In the genomic region with DNA sequence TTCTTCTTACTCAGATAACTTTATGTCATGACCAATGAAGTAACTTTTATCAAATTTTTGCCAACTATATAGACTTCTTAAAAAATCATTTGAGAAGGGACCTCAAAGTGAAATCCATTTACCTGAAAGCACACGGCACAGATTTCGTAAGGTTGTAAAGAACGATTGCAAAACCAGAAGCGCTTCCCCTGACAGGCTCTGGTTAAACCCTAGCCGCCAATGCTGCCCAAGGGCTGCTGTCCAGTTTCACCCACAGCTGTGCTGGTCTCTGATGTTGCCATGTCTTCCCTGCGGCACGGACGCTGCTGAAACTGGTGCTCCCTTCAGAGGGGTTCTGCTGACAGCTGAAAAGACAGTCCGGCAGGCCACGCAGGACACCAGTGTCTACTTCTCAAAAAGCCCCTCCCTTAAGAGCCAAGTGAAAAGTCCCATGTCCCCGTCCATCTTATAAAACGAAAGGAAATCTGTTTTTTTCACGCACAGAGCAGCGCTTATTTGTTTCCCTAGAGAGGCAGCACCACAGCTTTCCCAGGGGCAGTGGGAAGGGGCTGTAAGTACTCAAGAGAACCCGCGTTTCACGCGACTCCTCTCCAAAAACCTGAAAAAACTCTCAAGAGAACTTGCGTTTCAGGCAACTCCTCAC, we compare ENCODE assay signal across 9 cellular contexts. TPM values are rescaled to one million over a fixed set of nuclear protein-coding genes. Genes with fewer than 3 reads are reported as not detected.
A peak's percentile ranks its signal among the peaks of the same experiment; 100 is the strongest.
DNase-seq lines count a peak whose midpoint lies in the region; ATAC-seq and TF ChIP-seq lines count a peak whose summit lies in the region.
"Had no signal": no experiment of that assay in that cellular context is flagged by ENCODE, and none has a peak within 500 bp of the region (broad histone marks: within the 10 kb centered on the region; RNA-seq: fewer than 3 reads in every experiment).

No MANE protein-coding gene starts in this region.

- no peaks in the 10 kb centered on the region for H3K36me3 ChIP-seq in adipocyte (ENCODE audit: control insufficient read depth, insufficient read depth, low read length, severe bottlenecking)
- H3K36me3 ChIP-seq in ovary = no peaks in the 10 kb centered on the region

- TF ChIP-seq EP300 in ovary (IDR thresholded peaks at IDR 0.05) = no peak

- no peaks in the 10 kb centered on the region for H3K27me3 ChIP-seq in adipocyte (replicated peaks; ENCODE audit: control insufficient read depth, insufficient read depth, low read length)
- H3K27me3 ChIP-seq in ovary = no peaks in the 10 kb centered on the region

- H3K4me1 ChIP-seq in adipocyte (ENCODE audit: control insufficient read depth, insufficient read depth, low read length) = peaks cover 78% of the 10 kb centered on the region
- peaks cover 42% of the 10 kb centered on the region for H3K4me1 ChIP-seq in ovary (ENCODE audit: insufficient read depth)

- H3K27ac ChIP-seq in ovary = peak overlapping the region; percentile 23 to 82

- intact Hi-C loops in CD14-positive monocyte (cut with micrococcal nuclease) (no loop called here), Right ventricle myocardium superior (cut with DNase I) (no loop called here), ovary (cut with DNase I) (loop anchor here in 2 of 4 donors (5.0 to 10.0 kb wide), 2 partner anchors 47 to 49 kb away; no protein-coding TSS in a partner anchor)

- no peak for TF ChIP-seq POLR2A in ovary (IDR thresholded peaks at IDR 0.05)

- DNase-seq in CD14-positive monocyte (ENCODE audit: low spot score) (no peak), adipocyte (ENCODE audit: low read depth) (peak; percentile 22), Right ventricle myocardium superior (no peak), ovary (peak; percentile 52 to 69 (median 64)), NCI-H82 treated with DMSO at 0.1 percent for 48 hours (lab: John Stamatoyannopoulos, UW; ENCODE audit: unreplicated experiment) (no peak), epidermal melanocyte (ENCODE audit: insufficient read length, low spot score) (no peak), dermis blood vessel endothelial cell (no peak)
- no peak for DNase-seq in stimulated activated effector memory CD8-positive, alpha-beta T cell treated with anti-CD3 and anti-CD28 coated beads, Interleukin-12 subunit alpha, Interleukin-12 subunit beta, amount 100 ng/mL, for 72 hours (ENCODE audit: low spot score in 2 of 2)
- DNase-seq: activated CD4-positive, alpha-beta T cell treated with anti-CD3 and anti-CD28 coated beads, Interleukin-2, amount 50 U/mL, for 1 hour had no signal

- ATAC-seq in Right ventricle myocardium superior (ENCODE audit: poor library complexity) = peak; percentile 61
- no peak for ATAC-seq in stimulated activated effector memory CD8-positive, alpha-beta T cell treated with anti-CD3 and anti-CD28 coated beads, Interleukin-12 subunit alpha, Interleukin-12 subunit beta, amount 100 ng/mL, for 72 hours

- peaks cover 34 to 43% of the 10 kb centered on the region in 2 donors for H3K36me3 Mint-ChIP-seq in CD14-positive monocyte
- no peaks in the 10 kb centered on the region for H3K36me3 Mint-ChIP-seq in stimulated activated effector memory CD8-positive, alpha-beta T cell treated with anti-CD3 and anti-CD28 coated beads, Interleukin-12 subunit alpha, Interleukin-12 subunit beta, amount 100 ng/mL, for 72 hours

- TF ChIP-seq CTCF in CD14-positive monocyte (IDR thresholded peaks at IDR 0.05) (no peak), ovary (IDR thresholded peaks at IDR 0.05) (no peak)

- peaks cover 0 to 2% (median 0%) of the 10 kb centered on the region in 7 donors for H3K9me3 Mint-ChIP-seq in CD14-positive monocyte
- no peaks in the 10 kb centered on the region for H3K9me3 Mint-ChIP-seq in stimulated activated effector memory CD8-positive, alpha-beta T cell treated with anti-CD3 and anti-CD28 coated beads, Interleukin-12 subunit alpha, Interleukin-12 subunit beta, amount 100 ng/mL, for 72 hours

- H3K4me1 Mint-ChIP-seq in CD14-positive monocyte = peaks cover 52% of the 10 kb centered on the region
- H3K4me1 Mint-ChIP-seq in stimulated activated effector memory CD8-positive, alpha-beta T cell treated with anti-CD3 and anti-CD28 coated beads, Interleukin-12 subunit alpha, Interleukin-12 subunit beta, amount 100 ng/mL, for 72 hours = peaks cover 36% of the 10 kb centered on the region

- peak overlapping the region; percentile 72 for H3K4me3 ChIP-seq in adipocyte (ENCODE audit: low read length)
- peak overlapping the region; percentile 22 for H3K4me3 ChIP-seq in ovary

- H3K9ac ChIP-seq in adipocyte (ENCODE audit: low read length) = peak overlapping the region; percentile 82

- H3K9me3 ChIP-seq in adipocyte (ENCODE audit: control insufficient read depth, low read length) = no peaks in the 10 kb centered on the region
- no peaks in the 10 kb centered on the region for H3K9me3 ChIP-seq in ovary

- 12 to 28% (median 14%) methylated on average over 19 of the region's 19 CpGs for WGBS in ovary, 3 donors

- H3K4me3 Mint-ChIP-seq in CD14-positive monocyte = peak overlapping the region; percentile 78 to 91
- H3K4me3 Mint-ChIP-seq in stimulated activated effector memory CD8-positive, alpha-beta T cell treated with anti-CD3 and anti-CD28 coated beads, Interleukin-12 subunit alpha, Interleukin-12 subunit beta, amount 100 ng/mL, for 72 hours = no peak overlapping the region

- peaks cover 0 to 3% (median 0%) of the 10 kb centered on the region in 3 donors for H3K27me3 Mint-ChIP-seq in CD14-positive monocyte (ENCODE audit: low read depth in 3 of 3)

- peak overlapping the region in 6 of 7 donors; percentile 59 to 90 (median 80) for H3K27ac Mint-ChIP-seq in CD14-positive monocyte
- no peak overlapping the region for H3K27ac Mint-ChIP-seq in stimulated activated effector memory CD8-positive, alpha-beta T cell treated with anti-CD3 and anti-CD28 coated beads, Interleukin-12 subunit alpha, Interleukin-12 subunit beta, amount 100 ng/mL, for 72 hours

RNA-seq across cellular contexts. Expression of a gene that starts 32.5 kb away (rescaled TPM):
- polyA plus RNA-seq in CD14-positive monocyte = 10 to 100 TPM in 1 of 2 donors, 1 to 10 TPM in 1; 3.4 to 10.6 TPM
- 40.6 TPM for total RNA-seq in Right ventricle myocardium superior
- 10 to 100 TPM; 13.4 to 94.4 (median 70.1) TPM for total RNA-seq in ovary
- 10 to 100 TPM; 40.9 to 43.8 TPM for polyA plus RNA-seq in ovary
- 17.4 and 78.6 TPM in 2 replicates for total RNA-seq in dermis blood vessel endothelial cell

Comparison
In these comparisons a context has a peak if more than half of its experiments do, and no peak if none do; other contexts are left out.
1. DNase-seq: peak in adipocyte (single experiment) and ovary (5 of 5); none in CD14-positive monocyte (single experiment), Right ventricle myocardium superior (single experiment), NCI-H82 treated with DMSO at 0.1 percent for 48 hours (single experiment), epidermal melanocyte (single experiment), dermis blood vessel endothelial cell (single experiment) and stimulated activated effector memory CD8-positive, alpha-beta T cell treated with anti-CD3 and anti-CD28 coated beads, Interleukin-12 subunit alpha, Interleukin-12 subunit beta, amount 100 ng/mL, for 72 hours (0 of 2).